Comparison of ENCODE assay signal across 19 cellular contexts in the genomic region with DNA sequence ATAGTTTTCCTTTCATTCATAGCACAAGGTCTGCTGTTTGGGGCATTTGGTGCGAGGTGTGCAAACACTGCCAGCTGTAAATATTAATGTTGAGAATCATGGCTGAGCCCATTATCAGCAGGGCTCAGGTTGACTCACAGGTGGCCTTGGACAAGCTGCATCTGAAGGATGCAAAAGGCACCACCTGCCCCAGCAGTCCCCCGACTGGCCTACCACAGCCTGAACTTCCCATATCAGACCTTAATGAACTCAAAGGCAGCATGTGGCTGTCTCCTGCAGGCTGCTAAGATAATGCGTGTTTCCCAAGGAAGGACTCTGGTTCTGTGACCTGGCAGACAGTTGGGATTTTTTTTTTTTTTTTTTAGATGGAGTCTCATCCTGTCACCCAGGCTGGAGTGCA.
"Had no signal": no experiment of that assay in that cellular context is flagged by ENCODE, and none has a peak within 500 bp of the region (broad histone marks: within the 10 kb centered on the region; RNA-seq: fewer than 3 reads in every experiment).

No MANE protein-coding gene starts in this region.

- DNase-seq: activated CD4-positive, alpha-beta T cell treated with anti-CD3 and anti-CD28 coated beads for 36 hours; activated CD4-positive, alpha-beta T cell treated with anti-CD3 and anti-CD28 coated beads, Interleukin-2, amount 50 U/mL, for 48 hours; activated gamma-delta T cell treated with Interleukin-2 at 50 U/mL for 16 hours; adrenal gland; effector CD8-positive, alpha-beta T cell; esophagus squamous epithelium; naive thymus-derived CD4-positive, alpha-beta T cell; stimulated activated CD4-positive, alpha-beta T cell treated with anti-CD3 and anti-CD28 coated beads, Interleukin-15, amount 100 ng/mL, for 24 hours; stimulated activated CD4-positive, alpha-beta T cell treated with anti-CD3 and anti-CD28 coated beads, Interleukin-4, amount 100 ng/mL, for 1 hour; stomach; testis had no signal

- H3K36me3 ChIP-seq: adrenal gland, esophagus squamous epithelium, neural progenitor cell, prostate gland, right atrium auricular region, stomach, WERI-Rb-1 had no signal

- H3K27ac ChIP-seq: adrenal gland, esophagus squamous epithelium, neural progenitor cell, prostate gland, right atrium auricular region, stomach, testis, WERI-Rb-1 had no signal

- H3K4me2 ChIP-seq: neural progenitor cell had no signal

- H3K9ac ChIP-seq: neural progenitor cell had no signal

- H3K4me1 ChIP-seq: adrenal gland, esophagus squamous epithelium, neural progenitor cell, prostate gland, right atrium auricular region, testis had no signal

- H3K4me3 ChIP-seq: adrenal gland, esophagus squamous epithelium, neural progenitor cell, prostate gland, right atrium auricular region, stomach, testis had no signal

- FAIRE-seq: astrocyte, bronchial epithelial cell had no signal

- ATAC-seq: activated CD4-positive, alpha-beta T cell treated with anti-CD3 and anti-CD28 coated beads for 36 hours; activated naive CD4-positive, alpha-beta T cell treated with anti-CD3 and anti-CD28 coated beads, Interleukin-2, amount 50 U/mL, for 72 hours; naive thymus-derived CD4-positive, alpha-beta T cell; stimulated activated effector memory CD8-positive, alpha-beta T cell treated with anti-CD3 and anti-CD28 coated beads, Interleukin-12 subunit alpha, Interleukin-12 subunit beta, amount 100 ng/mL, for 72 hours had no signal

- H3K9me3 ChIP-seq: adrenal gland, esophagus squamous epithelium, prostate gland, right atrium auricular region, stomach, testis had no signal

- H2AFZ ChIP-seq: neural progenitor cell had no signal

- H3K27me3 ChIP-seq: adrenal gland, esophagus squamous epithelium, neural progenitor cell, right atrium auricular region, stomach, testis had no signal
